26 cellular contexts compared by ENCODE assay signal in the genomic region with DNA sequence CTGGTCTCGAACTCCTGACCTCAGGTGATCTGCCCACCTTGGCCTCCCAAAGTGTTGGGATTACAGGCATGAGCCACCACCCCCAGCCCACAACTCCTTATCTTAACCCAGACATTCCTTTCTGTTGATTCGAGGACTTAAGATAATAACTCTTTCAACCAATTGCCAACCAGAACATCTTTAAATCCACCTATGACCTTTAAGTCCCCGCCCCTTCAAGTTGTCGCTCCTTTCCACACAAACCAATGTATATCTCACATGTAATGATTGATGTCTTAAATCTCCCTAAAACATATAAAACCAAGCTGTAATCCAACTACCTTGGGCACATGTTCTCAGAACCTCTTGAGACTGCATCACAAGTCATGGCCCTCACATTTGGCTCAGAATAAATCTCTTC. TPM values are rescaled to one million over a fixed set of nuclear protein-coding genes. Genes with fewer than 3 reads are reported as not detected.
DNase-seq lines count a peak whose midpoint lies in the region; ATAC-seq, FAIRE-seq and TF ChIP-seq lines count a peak whose summit lies in the region.
"Had no signal": no experiment of that assay in that cellular context is flagged by ENCODE, and none has a peak within 500 bp of the region (broad histone marks: within the 10 kb centered on the region; RNA-seq: fewer than 3 reads in every experiment).

No MANE protein-coding gene starts in this region.

- no peaks in the 10 kb centered on the region for H4K20me1 ChIP-seq in GM12878 (ENCODE audit: control insufficient read depth, insufficient read depth)
- H4K20me1 ChIP-seq: BLaER1 had no signal

- no peak overlapping the region for H2AFZ ChIP-seq in GM12878 (ENCODE audit: control insufficient read depth, low read depth, low read length)
- H2AFZ ChIP-seq: GM23248 had no signal

- H3K27me3 Mint-ChIP-seq in Caco-2 (ENCODE audit: insufficient read depth, unreplicated experiment): no peaks in the 10 kb centered on the region
- H3K27me3 Mint-ChIP-seq: CD4-positive, alpha-beta T cell had no signal

- CTCF ChIA-PET in GM12878 (lab: Yijun Ruan, JAX): interaction anchor here (1.4 kb wide), 2 partner anchors 11 to 30 kb away, joined by 3 to 4 read pairs; no protein-coding TSS in a partner anchor
- CTCF ChIA-PET in Caco-2 (lab: Charles Lee): no interaction called here

- H3K4me1 ChIP-seq in GM12878 (ENCODE audit: control insufficient read depth, insufficient read depth, low read length) (peaks cover 5% of the 10 kb centered on the region), Caco-2 (peaks cover 7% of the 10 kb centered on the region; the same call in 1 of the 2 replicates)
- H3K4me1 ChIP-seq: BLaER1, SJSA1 had no signal

- H3K27ac ChIP-seq in GM12878 (ENCODE audit: control insufficient read depth, insufficient read depth): no peak overlapping the region
- H3K27ac ChIP-seq: BLaER1, GM23248, SJSA1 had no signal

- H3K9ac ChIP-seq in GM12878 (ENCODE audit: control insufficient read depth, insufficient read depth, low read length): no peak overlapping the region
- H3K9ac ChIP-seq: BLaER1, GM23248 had no signal

- H3K36me3 ChIP-seq in GM12878 (ENCODE audit: control insufficient read depth in 2 of 2, insufficient read depth in 2 of 2, low read length in 1 of 2): no peaks in the 10 kb centered on the region
- H3K36me3 ChIP-seq in Caco-2 (ENCODE audit: control insufficient read depth, insufficient read depth, low read length): no peaks in the 10 kb centered on the region
- H3K36me3 ChIP-seq: BLaER1, SJSA1 had no signal

- intact Hi-C loops in GM12878 (cut with micrococcal nuclease; ENCODE audit: unreplicated experiment) (no loop called here), Caco-2 (cut with micrococcal nuclease; ENCODE audit: unreplicated experiment) (no loop called here)

- H3K79me2 ChIP-seq in GM12878 (ENCODE audit: control insufficient read depth, insufficient read depth, low read length): no peaks in the 10 kb centered on the region

- H3K4me3 ChIP-seq in GM12878 (no peak overlapping the region), Caco-2 (ENCODE audit: low read depth, low read length) (no peak overlapping the region)
- H3K4me3 ChIP-seq: BLaER1, GM23248, SJSA1 had no signal

- SMC1A ChIA-PET in GM12878 (lab: Charles Lee; ENCODE audit: uncharacterized antibody, unreplicated experiment): no interaction called here

- no peak for FAIRE-seq in GM12878 (lab: Jason Lieb, UNC)
- FAIRE-seq: GM12892, HepG2 had no signal

- no peak overlapping the region for H3K4me2 ChIP-seq in GM12878 (ENCODE audit: control insufficient read depth, insufficient read depth)
- H3K4me2 ChIP-seq: BLaER1 had no signal

- RAD21 ChIA-PET in GM12878 (lab: Charles Lee; ENCODE audit: unreplicated experiment): interaction anchor here (0.8 kb wide), 1 partner anchor 10 kb away, joined by 3 read pairs; no protein-coding TSS in a partner anchor

- H3K4me3 Mint-ChIP-seq in Caco-2 (ENCODE audit: unreplicated experiment): no peak overlapping the region
- H3K4me3 Mint-ChIP-seq: CD4-positive, alpha-beta T cell; H9 had no signal

- TF ChIP-seq POLR2A in GM12878 (IDR thresholded peaks at IDR 0.05; ENCODE audit: low read depth, low read length): no peak

- WGBS in GM12878 (ENCODE audit: insufficient coverage, insufficient replicate concordance, low lambda C conversion rate, missing lambda C conversion rate): 90% methylated on average over 4 of the region's 4 CpGs

- TF ChIP-seq EP300 in GM12878 (IDR thresholded peaks at IDR 0.05; ENCODE audit: borderline replicate concordance in 1 of 2, control insufficient read depth in 1 of 2, low read depth in 2 of 2, low read length in 2 of 2): no peak

- in situ Hi-C loops in GM12878 (cut with MboI): no loop called here

- DNase-seq in NCI-H226 (peak; percentile 81), GM12878 (ENCODE audit: low read depth, low spot score) (no peak), iris pigment epithelial cell (ENCODE audit: low read depth) (peak; percentile 33), germinal center (ENCODE audit: low spot score) (no peak), Caco-2 (no peak), SIG-M5 treated with dmso at 0.1 percent for 504 hours (lab: John Stamatoyannopoulos, UW; ENCODE audit: unreplicated experiment) (no peak)
- DNase-seq: ACHN; Calu3; CD4-positive, alpha-beta T cell; DMS153; GM23248; H9; KG1; NCI-H1092; NCI-H1436; NCI-H187 treated with DMSO at 0.1 percent for 48 hours; NCI-H2107; NCI-H510A treated with DMSO at 0.1 percent for 48 hours; NCI-H748 treated with DMSO at 0.1 percent for 48 hours; NK-92 treated with Interleukin-12 subunit alpha and Interleukin-12 subunit beta, amount 100 ng/mL, for 24 hours had no signal

- no peak for TF ChIP-seq RAD21 in GM12878 (IDR thresholded peaks at IDR 0.05; ENCODE audit: insufficient read depth, low read depth, low read length)

- H3K27me3 ChIP-seq in GM12878 (replicated peaks in 1 of 2; ENCODE audit: control insufficient read depth in 2 of 2, insufficient read depth in 2 of 2, low read length in 1 of 2) (no peaks in the 10 kb centered on the region), Caco-2 (replicated peaks; ENCODE audit: control insufficient read depth, insufficient read depth, low read length) (no peaks in the 10 kb centered on the region)
- H3K27me3 ChIP-seq: BLaER1, SJSA1 had no signal

- POLR2A ChIA-PET in GM12878 (lab: Charles Lee): interaction anchor here (1.6 kb wide), 1 partner anchor 19 kb away, joined by 3 read pairs; the partner anchor contains the start of gene HOGA1
- POLR2A ChIA-PET in Caco-2 (lab: Charles Lee): no interaction called here

- H3K4me1 Mint-ChIP-seq in Caco-2 (ENCODE audit: low read depth, unreplicated experiment): peaks cover 16% of the 10 kb centered on the region

- TF ChIP-seq CTCF in GM12878 (IDR thresholded peaks at IDR 0.05 in 2 of 3, conservative IDR thresholded peaks at IDR 0.05 in 1 of 3; ENCODE audit: control insufficient read depth in 2 of 3, extremely low read depth in 1 of 3, insufficient read depth in 1 of 3, low read depth in 3 of 3, low read length in 3 of 3) (no peak), Caco-2 (IDR thresholded peaks at IDR 0.05; ENCODE audit: insufficient read depth in 1 of 2, low read depth in 1 of 2, low read length in 1 of 2, severe bottlenecking in 1 of 2, unreplicated experiment in 1 of 2) (no peak)

- H3K9me3 ChIP-seq in GM12878 (replicated peaks; ENCODE audit: control insufficient read depth, insufficient read depth, low read length) (no peaks in the 10 kb centered on the region; the same call in 2 of the 3 replicates), Caco-2 (peaks cover 5% of the 10 kb centered on the region; the same call in 1 of the 2 replicates)
- H3K9me3 ChIP-seq: SJSA1 had no signal

- BruUV-seq in GM12878 (replicated peaks; lab: Mats Ljungman, UMichigan): no TSS peak
- no TSS peak for BruUV-seq in Caco-2 (replicated peaks; lab: Mats Ljungman, UMichigan)

- no peaks in the 10 kb centered on the region for H3K36me3 Mint-ChIP-seq in Caco-2 (ENCODE audit: insufficient read depth, unreplicated experiment)

- no peak for ATAC-seq in GM12878
- no peak for ATAC-seq in GM21528 (IDR thresholded peaks at IDR 0.05; ENCODE audit: low FRiP score, unreplicated experiment)
- ATAC-seq: HepG2, Panc1 had no signal

- H3K27ac Mint-ChIP-seq in Caco-2 (ENCODE audit: unreplicated experiment): no peak overlapping the region
- H3K27ac Mint-ChIP-seq: CD4-positive, alpha-beta T cell; H9 had no signal

- H3K9me3 Mint-ChIP-seq in Caco-2 (ENCODE audit: unreplicated experiment): peaks cover 20% of the 10 kb centered on the region
- H3K9me3 Mint-ChIP-seq: CD4-positive, alpha-beta T cell had no signal

RNA-seq across cellular contexts. Expression of gene ANKRD2, which starts 7.8 kb away (rescaled TPM):
- not detected in 2 replicates for total RNA-seq in GM12878 (2013; cell fraction: nucleolus; rRNA removed)
- total RNA-seq in GM12878 (2014; rRNA removed) (0.11 and 0.23 TPM in 2 replicates), GM12878 (2014; rRNA removed; fragmentation: Illumina TruSeq; extraction: Trizol) (not detected in 2 replicates), GM12878 (2021) (not detected in 2 replicates), Caco-2 (2022) (0.23 TPM in 1 of 2 replicates, not detected in the other)
- not detected for polyA plus RNA-seq in GM12878 (2011; ENCODE audit: low read depth)
- polyA plus RNA-seq in GM12878 (2011; rRNA removed) (0.14 and 0.18 TPM in 2 replicates), GM12878 (2014; fragmentation: Illumina TruSeq; extraction: Trizol) (not detected in 2 replicates), GM12878 (2014; fragmentation: Nextera tagmentation; extraction: Ambion mirVana) (not detected), GM12878 (2014; rRNA removed) (0.08 TPM in 1 of 2 replicates, not detected in the other), GM12878 (2016; fragmentation: Nextera tagmentation; extraction: Ambion mirVana) (not detected)
- 0.13 and 0.25 TPM in 2 replicates for polyA plus RNA-seq in GM12878 (2011; cell fraction: cytosol; rRNA removed)
- polyA plus RNA-seq in GM12878 (2011; cell fraction: nucleus; rRNA removed): 0.15 and 0.19 TPM in 2 replicates
- not detected in 2 replicates for polyA plus RNA-seq in GM12878 (2012)
- not detected in 2 replicates for polyA minus RNA-seq in GM12878 (2011; rRNA and poly(A)+ RNA removed)
- not detected in 2 replicates for polyA minus RNA-seq in GM12878 (2011; cell fraction: cytosol; rRNA and poly(A)+ RNA removed)
- not detected in 2 replicates for polyA minus RNA-seq in GM12878 (2011; cell fraction: nucleus; rRNA and poly(A)+ RNA removed)
- total RNA-seq: CD4-positive, alpha-beta T cell; GM23248; H9; HepG2; SJSA1 had no signal
- polyA plus RNA-seq: GM23248, HepG2 had no signal

RNA-seq across cellular contexts. Expression of gene HOGA1, which starts 19.4 kb away (rescaled TPM):
- 0.21 TPM in 1 of 2 replicates, not detected in the other for total RNA-seq in GM12878 (2013; cell fraction: nucleolus; rRNA removed)
- total RNA-seq in GM12878 (2014; rRNA removed) (not detected in 2 replicates), GM12878 (2014; rRNA removed; fragmentation: Illumina TruSeq; extraction: Trizol) (0.09 TPM in 1 of 2 replicates, not detected in the other), GM12878 (2021) (not detected in 2 replicates), Caco-2 (2022) (0.50 and 0.67 TPM in 2 replicates)
- polyA plus RNA-seq in GM12878 (2011; ENCODE audit: low read depth): not detected
- polyA plus RNA-seq in GM12878 (2011; rRNA removed) (0.12 and 0.19 TPM in 2 replicates), GM12878 (2014; fragmentation: Illumina TruSeq; extraction: Trizol) (0.01 TPM in 1 of 2 replicates, not detected in the other), GM12878 (2014; fragmentation: Nextera tagmentation; extraction: Ambion mirVana) (under 1 TPM in 1 of 2 experiments, not detected in 1; 0.06 TPM), GM12878 (2014; rRNA removed) (0.05 TPM in 1 of 2 replicates, not detected in the other), GM12878 (2016; fragmentation: Nextera tagmentation; extraction: Ambion mirVana) (not detected)
- polyA plus RNA-seq in GM12878 (2011; cell fraction: cytosol; rRNA removed): 0.09 and 0.28 TPM in 2 replicates
- 0.28 and 0.66 TPM in 2 replicates for polyA plus RNA-seq in GM12878 (2011; cell fraction: nucleus; rRNA removed)
- 0.10 TPM in 1 of 2 replicates, not detected in the other for polyA plus RNA-seq in GM12878 (2012)
- 0.46 TPM in 1 of 2 replicates, not detected in the other for polyA minus RNA-seq in GM12878 (2011; rRNA and poly(A)+ RNA removed)
- polyA minus RNA-seq in GM12878 (2011; cell fraction: cytosol; rRNA and poly(A)+ RNA removed): not detected in 2 replicates
- 0.29 TPM in 1 of 2 replicates, not detected in the other for polyA minus RNA-seq in GM12878 (2011; cell fraction: nucleus; rRNA and poly(A)+ RNA removed)
- total RNA-seq: CD4-positive, alpha-beta T cell had no signal

RNA-seq across cellular contexts. Expression of gene C10orf62, which starts 24.7 kb away (rescaled TPM):
- not detected in 2 replicates for total RNA-seq in GM12878 (2013; cell fraction: nucleolus; rRNA removed)
- not detected in 2 replicates for total RNA-seq in GM12878 (2014; rRNA removed)
- 0.14 TPM in 1 of 2 replicates, not detected in the other for total RNA-seq in GM12878 (2014; rRNA removed; fragmentation: Illumina TruSeq; extraction: Trizol)
- not detected in 2 replicates for total RNA-seq in GM12878 (2021)
- polyA plus RNA-seq in GM12878 (2011; ENCODE audit: low read depth): not detected
- not detected in 2 replicates for polyA plus RNA-seq in GM12878 (2011; rRNA removed)
- 0.09 TPM in 1 of 2 replicates, not detected in the other for polyA plus RNA-seq in GM12878 (2011; cell fraction: cytosol; rRNA removed)
- 0.10 TPM in 1 of 2 replicates, not detected in the other for polyA plus RNA-seq in GM12878 (2011; cell fraction: nucleus; rRNA removed)
- not detected in 2 replicates for polyA plus RNA-seq in GM12878 (2012)
- not detected in 2 replicates for polyA plus RNA-seq in GM12878 (2014; fragmentation: Illumina TruSeq; extraction: Trizol)
- not detected for polyA plus RNA-seq in GM12878 (2014; fragmentation: Nextera tagmentation; extraction: Ambion mirVana)
- polyA plus RNA-seq in GM12878 (2014; rRNA removed): not detected in 2 replicates
- not detected for polyA plus RNA-seq in GM12878 (2016; fragmentation: Nextera tagmentation; extraction: Ambion mirVana)
- not detected in 2 replicates for polyA minus RNA-seq in GM12878 (2011; rRNA and poly(A)+ RNA removed)
- not detected in 2 replicates for polyA minus RNA-seq in GM12878 (2011; cell fraction: cytosol; rRNA and poly(A)+ RNA removed)
- 0.38 TPM in 1 of 2 replicates, not detected in the other for polyA minus RNA-seq in GM12878 (2011; cell fraction: nucleus; rRNA and poly(A)+ RNA removed)
- total RNA-seq in Caco-2 (2022): not detected in 2 replicates
- total RNA-seq: CD4-positive, alpha-beta T cell; GM23248; SJSA1 had no signal
- polyA plus RNA-seq: GM23248 had no signal

Comparison
In these comparisons a context has a peak if more than half of its experiments do, and no peak if none do; other contexts are left out.
1. DNase-seq: peak in NCI-H226 (single experiment) and iris pigment epithelial cell (single experiment); none in GM12878 (single experiment), germinal center (single experiment), Caco-2 (0 of 2) and SIG-M5 treated with dmso at 0.1 percent for 504 hours (single experiment).